ENCODE assay signal across 22 cellular contexts in genomic region chr22:23047265-23047664, GRCh38.
"Had no signal": no experiment of that assay in that cellular context is flagged by ENCODE, and none has a peak within 500 bp of the region (broad histone marks: within the 10 kb centered on the region; RNA-seq: fewer than 3 reads in every experiment).

No MANE protein-coding gene starts in this region.

- H3K4me3 ChIP-seq: colonic mucosa, lower lobe of right lung, psoas muscle, spleen had no signal

- H3K27me3 Mint-ChIP-seq: memory B cell; stimulated activated memory B cell treated with anti-CD40 and anti-IgM and Interleukin-4, amounts not matched to agents 10 μg/mL and 1 μg/mL and 100 μg/mL, for 72 hours had no signal

- H3K27ac ChIP-seq: colonic mucosa, foreskin keratinocyte, lower lobe of right lung, parathyroid adenoma, psoas muscle, spleen had no signal

- ATAC-seq: foreskin keratinocyte; left lobe of liver; lower lobe of right lung; psoas muscle; sciatic nerve; stimulated activated memory B cell treated with anti-CD40 and anti-IgM and Interleukin-4, amounts not matched to agents 10 μg/mL and 1 μg/mL and 100 μg/mL, for 72 hours had no signal

- H3K27ac Mint-ChIP-seq: memory B cell; nephron; stimulated activated memory B cell treated with anti-CD40 and anti-IgM and Interleukin-4, amounts not matched to agents 10 μg/mL and 1 μg/mL and 100 μg/mL, for 72 hours; stimulated activated naive CD8-positive, alpha-beta T cell treated with anti-CD3 and anti-CD28 coated beads, Interleukin-15, Interleukin-2, amounts not matched to agents 100 ng/mL and 50 ng/mL, for 24 hours had no signal

- H3K36me3 Mint-ChIP-seq: memory B cell; stimulated activated memory B cell treated with anti-CD40 and anti-IgM and Interleukin-4, amounts not matched to agents 10 μg/mL and 1 μg/mL and 100 μg/mL, for 72 hours had no signal

- H3K36me3 ChIP-seq: colonic mucosa, lower lobe of right lung, spleen had no signal

- H3K9me3 Mint-ChIP-seq: memory B cell; stimulated activated naive CD8-positive, alpha-beta T cell treated with anti-CD3 and anti-CD28 coated beads, Interleukin-15, Interleukin-2, amounts not matched to agents 100 ng/mL and 50 ng/mL, for 24 hours had no signal

- H3K27me3 ChIP-seq: colonic mucosa had no signal

- H3K9me3 ChIP-seq: colonic mucosa had no signal

- H3K4me3 Mint-ChIP-seq: memory B cell; nephron; stimulated activated memory B cell treated with anti-CD40 and anti-IgM and Interleukin-4, amounts not matched to agents 10 μg/mL and 1 μg/mL and 100 μg/mL, for 72 hours; stimulated activated naive CD8-positive, alpha-beta T cell treated with anti-CD3 and anti-CD28 coated beads, Interleukin-15, Interleukin-2, amounts not matched to agents 100 ng/mL and 50 ng/mL, for 24 hours had no signal

- H3K4me1 Mint-ChIP-seq: memory B cell, nephron had no signal

- H3K4me1 ChIP-seq: colonic mucosa, foreskin keratinocyte, lower lobe of right lung, parathyroid adenoma, psoas muscle, spleen had no signal

- H3K79me2 ChIP-seq: parathyroid adenoma had no signal

- H3K9ac ChIP-seq: parathyroid adenoma had no signal

- DNase-seq: cerebellar nuclear complex; colonic mucosa; dermis blood vessel endothelial cell; foreskin keratinocyte; hippocampal formation; kidney glomerular epithelial cell; lower lobe of right lung; midbrain; psoas muscle; retina; spleen; stimulated activated CD4-positive, alpha-beta T cell treated with anti-CD3 and anti-CD28 coated beads, Interleukin-15, amount 100 ng/mL, for 24 hours; stimulated activated CD4-positive, alpha-beta T cell treated with anti-CD3 and anti-CD28 coated beads, Interleukin-1b, Interleukin-23, amount 100 ng/mL, for 48 hours; stimulated activated CD4-positive, alpha-beta T cell treated with anti-CD3 and anti-CD28 coated beads, Interleukin-4, amount 100 ng/mL, for 24 hours; trophoblast cell had no signal

- H2AFZ ChIP-seq: parathyroid adenoma had no signal
